37 cellular contexts compared by ENCODE assay signal in the genomic region with DNA sequence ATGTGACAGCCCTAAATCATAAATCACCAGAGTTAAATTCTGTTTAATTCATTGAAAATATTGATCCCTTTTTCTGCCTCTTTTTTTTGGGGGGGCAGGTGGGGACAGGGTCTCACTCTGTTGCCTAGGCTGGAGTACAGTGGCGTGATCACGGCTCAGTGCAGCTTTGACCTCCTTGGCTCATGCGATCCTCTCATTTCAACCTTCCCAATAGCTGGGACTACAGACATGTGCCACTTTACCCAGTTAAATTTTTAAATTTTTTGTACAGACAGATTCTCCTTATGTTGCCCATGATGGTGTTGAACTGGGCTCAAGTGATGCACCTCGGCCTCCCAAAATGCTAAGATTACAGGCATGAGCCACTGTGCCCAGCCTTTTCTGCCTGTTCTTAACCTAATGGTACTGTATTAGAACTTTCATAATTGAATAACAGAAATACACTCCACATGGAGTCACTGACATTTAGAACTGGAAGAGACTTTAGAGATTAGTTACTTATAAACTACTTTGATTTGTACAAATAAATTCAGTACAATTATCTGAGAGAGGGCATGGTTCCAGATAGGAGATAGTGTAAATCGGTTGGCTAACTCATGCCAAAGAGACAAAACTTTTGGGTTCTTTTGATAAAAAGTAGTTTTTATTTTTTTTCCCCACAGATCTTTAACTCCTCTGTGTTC.
"Had no signal": no experiment of that assay in that cellular context is flagged by ENCODE, and none has a peak within 500 bp of the region (broad histone marks: within the 10 kb centered on the region; RNA-seq: fewer than 3 reads in every experiment).

No MANE protein-coding gene starts in this region.

- H3K4me1 Mint-ChIP-seq: activated CD4-positive, alpha-beta memory T cell treated with anti-CD3 and anti-CD28 coated beads, Interleukin-2, amount 10 ng/mL, durations not matched to agents 7 days and 5 days; activated naive CD8-positive, alpha-beta T cell treated with anti-CD3 and anti-CD28 coated beads for 36 hours; activated T-helper 17 cell treated with anti-CD3 and anti-CD28 coated beads, Interleukin-2, amount 50 U/mL, for 72 hours had no signal

- H3K9me3 Mint-ChIP-seq: activated CD4-positive, alpha-beta memory T cell treated with anti-CD3 and anti-CD28 coated beads, Interleukin-2, amount 10 ng/mL, durations not matched to agents 7 days and 5 days; activated naive CD8-positive, alpha-beta T cell treated with anti-CD3 and anti-CD28 coated beads for 36 hours; activated T-cell treated with anti-CD3 and anti-CD28 coated beads, Interleukin-2, amount 50 U/mL, for 72 hours; activated T-helper 17 cell treated with anti-CD3 and anti-CD28 coated beads, Interleukin-2, amount 50 U/mL, for 72 hours had no signal

- H3K36me3 Mint-ChIP-seq: activated naive CD8-positive, alpha-beta T cell treated with anti-CD3 and anti-CD28 coated beads for 36 hours had no signal

- H3K9me3 ChIP-seq: MG63, Peyer's patch had no signal

- H3K4me3 Mint-ChIP-seq: activated CD4-positive, alpha-beta memory T cell treated with anti-CD3 and anti-CD28 coated beads, Interleukin-2, amount 10 ng/mL, durations not matched to agents 7 days and 5 days; activated naive CD8-positive, alpha-beta T cell treated with anti-CD3 and anti-CD28 coated beads for 36 hours; activated T-cell treated with anti-CD3 and anti-CD28 coated beads, Interleukin-2, amount 50 U/mL, for 72 hours; activated T-helper 17 cell treated with anti-CD3 and anti-CD28 coated beads, Interleukin-2, amount 50 U/mL, for 72 hours had no signal

- ATAC-seq: activated T-cell treated with anti-CD3 and anti-CD28 coated beads, Interleukin-2, amount 50 U/mL, for 72 hours; activated T-helper 17 cell treated with anti-CD3 and anti-CD28 coated beads, Interleukin-2, amount 50 U/mL, for 72 hours; PC-3; Right ventricle myocardium inferior; SK-N-SH treated with all-trans-retinoic acid at 6 μM for 48 hours had no signal

- H3K4me1 ChIP-seq: Peyer's patch had no signal

- H3K27ac ChIP-seq: brain microvascular endothelial cell, Peyer's patch, RWPE1, WERI-Rb-1 had no signal

- H3K27ac Mint-ChIP-seq: activated CD4-positive, alpha-beta memory T cell treated with anti-CD3 and anti-CD28 coated beads, Interleukin-2, amount 10 ng/mL, durations not matched to agents 7 days and 5 days; activated naive CD8-positive, alpha-beta T cell treated with anti-CD3 and anti-CD28 coated beads for 36 hours; activated T-cell treated with anti-CD3 and anti-CD28 coated beads, Interleukin-2, amount 50 U/mL, for 72 hours; activated T-helper 17 cell treated with anti-CD3 and anti-CD28 coated beads, Interleukin-2, amount 50 U/mL, for 72 hours had no signal

- DNase-seq: activated CD4-positive, alpha-beta memory T cell treated with anti-CD3 and anti-CD28 coated beads, Interleukin-2, amount 10 ng/mL, durations not matched to agents 7 days and 5 days; activated CD4-positive, alpha-beta T cell treated with anti-CD3 and anti-CD28 coated beads for 1 hour; activated CD4-positive, alpha-beta T cell treated with anti-CD3 and anti-CD28 coated beads for 48 hours; activated CD4-positive, CD25-positive, alpha-beta regulatory T cell; activated effector memory CD4-positive, alpha-beta T cell treated with anti-CD3 and anti-CD28 coated beads, Interleukin-2, amount 50 U/mL, for 16 hours; activated naive CD4-positive, alpha-beta T cell; activated naive CD4-positive, alpha-beta T cell treated with anti-CD3 and anti-CD28 coated beads, Interleukin-2, amount 50 U/mL, for 16 hours; activated naive CD8-positive, alpha-beta T cell treated with anti-CD3 and anti-CD28 coated beads for 36 hours; activated T-cell treated with anti-CD3 and anti-CD28 coated beads, Interleukin-2, amount 50 U/mL, for 1 hour; activated T-cell treated with anti-CD3 and anti-CD28 coated beads, Interleukin-2, amount 50 U/mL, for 72 hours; amniotic stem cell; brain microvascular endothelial cell; Kasumi-1; KBM-7; MG63; NCI-H1048; NCI-H1105 treated with DMSO at 0.1 percent for 48 hours; NCI-H1436 treated with DMSO at 0.1 percent for 48 hours; NCI-H1694 treated with DMSO at 0.1 percent for 48 hours; NCI-H2029; NCI-H2107; NCI-H2171; NCI-H510A; NCI-H526; NCI-H748 treated with DMSO at 0.1 percent for 48 hours; NK-92 treated with Interleukin-12 subunit alpha and Interleukin-12 subunit beta, amount 100 ng/mL, for 24 hours; PC-3; SIG-M5; T-helper 1 cell; T-helper 2 cell; T-helper 9 cell; WERI-Rb-1 had no signal

- H3K4me3 ChIP-seq: MG63, Peyer's patch had no signal
